In genomic region chr7:135899458-135899857, GRCh38 we compare ENCODE assay signal across 19 cellular contexts.
A peak's percentile ranks its signal among the peaks of the same experiment; 100 is the strongest.
DNase-seq lines count a peak whose midpoint lies in the region; ATAC-seq and TF ChIP-seq lines count a peak whose summit lies in the region.
"Had no signal": no experiment of that assay in that cellular context is flagged by ENCODE, and none has a peak within 500 bp of the region (broad histone marks: within the 10 kb centered on the region; RNA-seq: fewer than 3 reads in every experiment).

No MANE protein-coding gene starts in this region.

- no peak for TF ChIP-seq POLR2A in IMR-90 (IDR thresholded peaks at IDR 0.05; ENCODE audit: low read depth, low read length)

- no peaks in the 10 kb centered on the region for H4K20me1 ChIP-seq in IMR-90 (ENCODE audit: insufficient read depth, low read length)
- H4K20me1 ChIP-seq: BLaER1 treated with 17β-estradiol and CSF1 and Interleukin-3, amounts not matched to agents 10 nM and 100 nM had no signal

- no TSS peak for BruUV-seq in IMR-90 (replicated peaks; lab: Mats Ljungman, UMichigan)

- no peak overlapping the region for H2BK5ac ChIP-seq in IMR-90 (ENCODE audit: low read depth, low read length, poor library complexity, severe bottlenecking)

- no peak overlapping the region for H3K9ac ChIP-seq in IMR-90 (ENCODE audit: low read depth, low read length)
- H3K9ac ChIP-seq in SK-N-MC (ENCODE audit: insufficient read length) = no peak overlapping the region
- H3K9ac ChIP-seq: BLaER1 treated with 17β-estradiol and CSF1 and Interleukin-3, amounts not matched to agents 10 nM and 100 nM had no signal

- in situ Hi-C loops in IMR-90 (cut with MboI; ENCODE audit: low sequenced_read_pairs) = no loop called here

- no peaks in the 10 kb centered on the region for H3K79me1 ChIP-seq in IMR-90 (ENCODE audit: low read depth in 1 of 2, low read length in 2 of 2)

- H3K4me2 ChIP-seq in IMR-90 (ENCODE audit: low read depth, low read length) = no peak overlapping the region
- H3K4me2 ChIP-seq: BLaER1 treated with 17β-estradiol and CSF1 and Interleukin-3, amounts not matched to agents 10 nM and 100 nM had no signal

- no peak overlapping the region for H3K14ac ChIP-seq in IMR-90 (replicated peaks; ENCODE audit: low read depth, low read length)

- H2BK120ac ChIP-seq in IMR-90 (ENCODE audit: low read depth, low read length) = no peak overlapping the region

- H4K91ac ChIP-seq in IMR-90 (ENCODE audit: insufficient read depth, low read depth, low read length) = no peak overlapping the region

- H3K27ac Mint-ChIP-seq in glutamatergic neuron (ENCODE audit: unreplicated experiment) (peak overlapping the region; percentile 21), T-helper 17 cell (no peak overlapping the region)
- H3K27ac Mint-ChIP-seq in naive thymus-derived CD4-positive, alpha-beta T cell = no peak overlapping the region
- H3K27ac Mint-ChIP-seq: B cell; CD4-positive, alpha-beta T cell; CD8-positive, alpha-beta T cell had no signal

- no peak for TF ChIP-seq CTCF in HEK293 (tag by site-specific recombination; IDR thresholded peaks at IDR 0.05)
- TF ChIP-seq CTCF in IMR-90 (conservative IDR thresholded peaks at IDR 0.05; ENCODE audit: low read depth, low read length) = no peak
- no peak for TF ChIP-seq CTCF in glutamatergic neuron (IDR thresholded peaks at IDR 0.05; ENCODE audit: partially characterized antibody, unreplicated experiment)

- H2AK9ac ChIP-seq in IMR-90 (replicated peaks; ENCODE audit: low read depth, low read length, poor library complexity) = peak overlapping the region; percentile 65

- CTCF ChIA-PET in HEK293 (lab: Yijun Ruan, JAX) = no interaction called here
- CTCF ChIA-PET in IMR-90 (lab: Yijun Ruan, JAX) = no interaction called here
- CTCF ChIA-PET in naive thymus-derived CD4-positive, alpha-beta T cell (lab: Charles Lee) = no interaction called here

- H3K36me3 ChIP-seq in HEK293 (ENCODE audit: control insufficient read depth in 2 of 2, insufficient read depth in 1 of 2, low read length in 2 of 2) (no peaks in the 10 kb centered on the region), IMR-90 (ENCODE audit: control insufficient read depth, insufficient read depth, low read length) (no peaks in the 10 kb centered on the region), SK-N-MC (ENCODE audit: insufficient read depth, low read length) (no peaks in the 10 kb centered on the region)
- H3K36me3 ChIP-seq in naive thymus-derived CD4-positive, alpha-beta T cell (ENCODE audit: control insufficient read depth in 2 of 3, insufficient read depth in 3 of 3, low read length in 3 of 3) = no peaks in the 10 kb centered on the region
- H3K36me3 ChIP-seq: BLaER1 treated with 17β-estradiol and CSF1 and Interleukin-3, amounts not matched to agents 10 nM and 100 nM had no signal

- no peaks in the 10 kb centered on the region; the same call in 1 of the 2 replicates for H3K9me1 ChIP-seq in IMR-90 (ENCODE audit: insufficient read depth, low read length)

- POLR2A ChIA-PET in HEK293 (lab: Yijun Ruan, JAX) (no interaction called here), IMR-90 (lab: Charles Lee; ENCODE audit: unreplicated experiment) (no interaction called here)
- POLR2A ChIA-PET in naive thymus-derived CD4-positive, alpha-beta T cell (lab: Charles Lee) = interaction anchor here (0.6 kb wide), 1 partner anchor 49 kb away, joined by 3 read pairs; no protein-coding TSS in a partner anchor

- no peak for TF ChIP-seq RAD21 in IMR-90 (IDR thresholded peaks at IDR 0.05; ENCODE audit: low read length)

- no peak overlapping the region for H4K8ac ChIP-seq in IMR-90 (ENCODE audit: low read depth in 2 of 2, low read length in 2 of 2)

- no peak overlapping the region for H3K4me3 ChIP-seq in HEK293 (ENCODE audit: low read depth, low read length)
- H3K4me3 ChIP-seq in IMR-90 (ENCODE audit: insufficient read depth, low read depth, low read length) = no peak overlapping the region
- H3K4me3 ChIP-seq in SK-N-MC = no peak overlapping the region
- H3K4me3 ChIP-seq in naive thymus-derived CD4-positive, alpha-beta T cell (ENCODE audit: low read length) = no peak overlapping the region
- H3K4me3 ChIP-seq: BLaER1 treated with 17β-estradiol and CSF1 and Interleukin-3, amounts not matched to agents 10 nM and 100 nM had no signal

- 100% methylated on average over 1 of the region's 4 CpGs; no CpG with 5 or more reads in 1 of the 2 experiments for WGBS in IMR-90 (ENCODE audit: extremely low coverage in 2 of 2, insufficient read length in 1 of 2), 2 experiments

- H3K27ac ChIP-seq in HEK293 (ENCODE audit: extremely low read depth, low read depth, low read length) (no peak overlapping the region), IMR-90 (ENCODE audit: insufficient read depth, low read length) (no peak overlapping the region), SK-N-MC (peak overlapping the region; percentile 75; the same call in 1 of the 2 replicates)
- H3K27ac ChIP-seq in naive thymus-derived CD4-positive, alpha-beta T cell (ENCODE audit: low read depth, low read length) = no peak overlapping the region
- H3K27ac ChIP-seq: BLaER1 treated with 17β-estradiol and CSF1 and Interleukin-3, amounts not matched to agents 10 nM and 100 nM; C4-2B had no signal

- DNase-seq in IMR-90 = no peak
- DNase-seq in SK-N-MC (ENCODE audit: low read depth, low spot score) = no peak
- no peak for DNase-seq in glutamatergic neuron
- DNase-seq in NCI-H2227 treated with DMSO at 0.1 percent for 48 hours (lab: John Stamatoyannopoulos, UW) = no peak
- DNase-seq in T-helper 17 cell = no peak
- no peak for DNase-seq in Kasumi-1 (lab: John Stamatoyannopoulos, UW)
- DNase-seq in naive thymus-derived CD4-positive, alpha-beta T cell = no peak
- DNase-seq: 8988T; ACHN; Caco-2; Calu3; CD4-positive, alpha-beta T cell; CD8-positive, alpha-beta T cell; DMS79 treated with DMSO at 0.1 percent for 48 hours; GF-D8 had no signal

- H3K4me1 Mint-ChIP-seq in glutamatergic neuron (ENCODE audit: low read depth, unreplicated experiment) (peaks cover 11% of the 10 kb centered on the region), T-helper 17 cell (no peaks in the 10 kb centered on the region)
- H3K4me1 Mint-ChIP-seq in naive thymus-derived CD4-positive, alpha-beta T cell = peaks cover 0 to 9% (median 0%) of the 10 kb centered on the region in 7 donors
- H3K4me1 Mint-ChIP-seq: B cell had no signal

- H2AFZ ChIP-seq in IMR-90 (replicated peaks; ENCODE audit: low read length, poor library complexity) = no peak overlapping the region

- dilution Hi-C loops in IMR-90 (cut with HindIII; ENCODE audit: low sequenced_read_pairs, unreplicated experiment) = no loop called here

- no peaks in the 10 kb centered on the region for H3K27me3 ChIP-seq in IMR-90 (ENCODE audit: control insufficient read depth, insufficient read depth, low read length)
- no peaks in the 10 kb centered on the region for H3K27me3 ChIP-seq in naive thymus-derived CD4-positive, alpha-beta T cell (ENCODE audit: control insufficient read depth in 2 of 2, insufficient read depth in 2 of 2, low read length in 2 of 2)
- H3K27me3 ChIP-seq: BLaER1 treated with 17β-estradiol and CSF1 and Interleukin-3, amounts not matched to agents 10 nM and 100 nM had no signal

- intact Hi-C loops in IMR-90 (cut with micrococcal nuclease) = no loop called here
- intact Hi-C loops in naive thymus-derived CD4-positive, alpha-beta T cell (cut with micrococcal nuclease) = no loop called here

- H2AK5ac ChIP-seq in IMR-90 (ENCODE audit: low read depth, low read length) = no peak overlapping the region

- no peak overlapping the region for H3K4ac ChIP-seq in IMR-90 (ENCODE audit: low read depth, low read length)

- no peak overlapping the region for H3K23ac ChIP-seq in IMR-90 (ENCODE audit: low read depth, low read length)

- no peak overlapping the region for H2BK20ac ChIP-seq in IMR-90 (ENCODE audit: low read depth, low read length)

- ATAC-seq in IMR-90 (ENCODE audit: low read depth) (no peak), T-helper 17 cell (no peak)
- ATAC-seq in naive thymus-derived CD4-positive, alpha-beta T cell = no peak
- ATAC-seq: CD8-positive, alpha-beta T cell had no signal

- no peak overlapping the region for H3K56ac ChIP-seq in IMR-90 (ENCODE audit: extremely low read depth, insufficient read depth, low read length)

- no peaks in the 10 kb centered on the region for H3K4me1 ChIP-seq in HEK293 (ENCODE audit: control insufficient read depth, insufficient read depth, low read length)
- no peaks in the 10 kb centered on the region for H3K4me1 ChIP-seq in IMR-90 (ENCODE audit: control insufficient read depth, insufficient read depth, low read length)
- H3K4me1 ChIP-seq in naive thymus-derived CD4-positive, alpha-beta T cell (ENCODE audit: control insufficient read depth in 2 of 2, insufficient read depth in 2 of 2, low read length in 2 of 2) = no peaks in the 10 kb centered on the region
- H3K4me1 ChIP-seq: BLaER1 treated with 17β-estradiol and CSF1 and Interleukin-3, amounts not matched to agents 10 nM and 100 nM; Caco-2 had no signal

- no peak overlapping the region for H3K18ac ChIP-seq in IMR-90 (ENCODE audit: low read depth, low read length)

- H3K4me3 Mint-ChIP-seq in glutamatergic neuron (ENCODE audit: unreplicated experiment) (no peak overlapping the region), T-helper 17 cell (no peak overlapping the region)
- no peak overlapping the region for H3K4me3 Mint-ChIP-seq in naive thymus-derived CD4-positive, alpha-beta T cell
- H3K4me3 Mint-ChIP-seq: B cell; CD4-positive, alpha-beta T cell; CD8-positive, alpha-beta T cell had no signal

- H2BK15ac ChIP-seq in IMR-90 (ENCODE audit: low read depth, low read length) = no peak overlapping the region

- H3K9me3 ChIP-seq in HEK293 (ENCODE audit: control insufficient read depth, insufficient read depth, low read depth, low read length) (no peaks in the 10 kb centered on the region), IMR-90 (ENCODE audit: control insufficient read depth, insufficient read depth, low read length) (no peaks in the 10 kb centered on the region), SK-N-MC (ENCODE audit: low read depth, low read length) (no peaks in the 10 kb centered on the region), T-helper 17 cell (ENCODE audit: control insufficient read depth, low read length, poor library complexity, severe bottlenecking) (no peaks in the 10 kb centered on the region)
- no peaks in the 10 kb centered on the region for H3K9me3 ChIP-seq in naive thymus-derived CD4-positive, alpha-beta T cell (ENCODE audit: control insufficient read depth in 2 of 3, low read length in 3 of 3)
- H3K9me3 ChIP-seq: BLaER1 treated with 17β-estradiol and CSF1 and Interleukin-3, amounts not matched to agents 10 nM and 100 nM; Caco-2 had no signal

- peaks cover 10% of the 10 kb centered on the region for H3K27me3 Mint-ChIP-seq in glutamatergic neuron (ENCODE audit: unreplicated experiment)
- no peaks in the 10 kb centered on the region for H3K27me3 Mint-ChIP-seq in T-helper 17 cell
- H3K27me3 Mint-ChIP-seq in naive thymus-derived CD4-positive, alpha-beta T cell = no peaks in the 10 kb centered on the region
- H3K27me3 Mint-ChIP-seq: B cell; CD4-positive, alpha-beta T cell had no signal

- peaks cover 7% of the 10 kb centered on the region for H3K9me3 Mint-ChIP-seq in glutamatergic neuron (ENCODE audit: unreplicated experiment)
- peaks cover 0 to 2% (median 0%) of the 10 kb centered on the region in 11 donors for H3K9me3 Mint-ChIP-seq in naive thymus-derived CD4-positive, alpha-beta T cell
- H3K9me3 Mint-ChIP-seq: CD4-positive, alpha-beta T cell; CD8-positive, alpha-beta T cell had no signal

- H3K36me3 Mint-ChIP-seq in glutamatergic neuron (ENCODE audit: unreplicated experiment) (peaks cover 4% of the 10 kb centered on the region), T-helper 17 cell (ENCODE audit: low read depth) (no peaks in the 10 kb centered on the region)
- no peaks in the 10 kb centered on the region for H3K36me3 Mint-ChIP-seq in naive thymus-derived CD4-positive, alpha-beta T cell
- H3K36me3 Mint-ChIP-seq: CD8-positive, alpha-beta T cell had no signal

- H4K5ac ChIP-seq in IMR-90 (ENCODE audit: low read depth, low read length) = no peak overlapping the region
